In genomic region chr7:27157717-27158431, GRCh38 we compare ENCODE assay signal across 9 cellular contexts. TPM values are rescaled to one million over a fixed set of nuclear protein-coding genes. Genes with fewer than 3 reads are reported as not detected.
DNase-seq lines count a peak whose midpoint lies in the region; ATAC-seq, FAIRE-seq and TF ChIP-seq lines count a peak whose summit lies in the region.
"Had no signal": no experiment of that assay in that cellular context is flagged by ENCODE, and none has a peak within 500 bp of the region (broad histone marks: within the 10 kb centered on the region; RNA-seq: fewer than 3 reads in every experiment).

No MANE protein-coding gene starts in this region.

- H3K4me1 ChIP-seq in endothelial cell of umbilical vein (ENCODE audit: control insufficient read depth, extremely low read depth, insufficient read depth, low read length): peaks cover 69% of the 10 kb centered on the region
- peaks cover 0 to 57% (median 50%) of the 10 kb centered on the region in 4 donors for H3K4me1 ChIP-seq in sigmoid colon

- peak overlapping the region; percentile 74 for H3K4me2 ChIP-seq in endothelial cell of umbilical vein (ENCODE audit: insufficient read depth, low read length)

- peaks cover 81% of the 10 kb centered on the region for H3K27me3 Mint-ChIP-seq in activated CD8-positive, alpha-beta T cell treated with anti-CD3 and anti-CD28 coated beads, Interleukin-2, amount 10 ng/mL, durations not matched to agents 7 days and 5 days (ENCODE audit: low read depth)
- peaks cover 82% of the 10 kb centered on the region for H3K27me3 Mint-ChIP-seq in activated CD8-positive, alpha-beta T cell treated with anti-CD3 and anti-CD28 coated beads for 36 hours

- CTCF ChIA-PET in activated CD8-positive, alpha-beta T cell treated with anti-CD3 and anti-CD28 coated beads, Interleukin-2, amount 10 ng/mL, durations not matched to agents 7 days and 5 days (lab: Charles Lee): interaction anchor here (0.8 to 1.8 kb wide), 5 partner anchors 22 to 788 kb away, joined by 3 to 5 read pairs (median 4); partner anchors contain the start of gene EVX1
- CTCF ChIA-PET in activated CD8-positive, alpha-beta T cell treated with anti-CD3 and anti-CD28 coated beads for 36 hours (lab: Charles Lee): interaction anchor here (1.0 to 2.1 kb wide), 8 partner anchors 8 to 477 kb away, joined by 3 to 15 read pairs (median 4); partner anchors contain the start of gene HOXA10
- CTCF ChIA-PET in endothelial cell of umbilical vein (lab: Charles Lee): interaction anchor here (0.9 to 4.1 kb wide), 10 partner anchors 8 to 475 kb away, joined by 3 to 48 read pairs (median 6); partner anchors contain the start of genes HOXA10 and HOXA5

- 11 to 29% methylated on average over 30 of the region's 30 CpGs for WGBS in sigmoid colon, 2 donors

- TF ChIP-seq POLR2A in endothelial cell of umbilical vein (IDR thresholded peaks at IDR 0.05; ENCODE audit: low read depth, low read length): no peak
- no peak for TF ChIP-seq POLR2A in sigmoid colon (IDR thresholded peaks at IDR 0.05)

- peak; percentile 78 for FAIRE-seq in endothelial cell of umbilical vein (lab: Jason Lieb, UNC)
- FAIRE-seq: colon, GM19239 had no signal

- H3K79me2 ChIP-seq in endothelial cell of umbilical vein (ENCODE audit: control insufficient read depth, insufficient read depth, low read length): peaks cover 78% of the 10 kb centered on the region

- no peaks in the 10 kb centered on the region for H3K9me3 Mint-ChIP-seq in activated CD8-positive, alpha-beta T cell treated with anti-CD3 and anti-CD28 coated beads, Interleukin-2, amount 10 ng/mL, durations not matched to agents 7 days and 5 days (ENCODE audit: insufficient read depth)
- no peaks in the 10 kb centered on the region for H3K9me3 Mint-ChIP-seq in activated CD8-positive, alpha-beta T cell treated with anti-CD3 and anti-CD28 coated beads for 36 hours

- peak overlapping the region; percentile 69 for H3K27ac ChIP-seq in endothelial cell of umbilical vein (ENCODE audit: insufficient read depth, low read depth, low read length)
- H3K27ac ChIP-seq in sigmoid colon: peak overlapping the region in 2 of 4 donors; percentile 83 to 91

- H3K4me3 ChIP-seq in endothelial cell of umbilical vein (replicated peaks in 1 of 3; ENCODE audit: insufficient read depth in 1 of 3, low read depth in 1 of 3, low read length in 3 of 3) (peak overlapping the region in 2 of 3 experiments; percentile 11 to 32), sigmoid colon (no peak overlapping the region)

- peak overlapping the region; percentile 78 for H3K9ac ChIP-seq in endothelial cell of umbilical vein (replicated peaks; ENCODE audit: extremely low read depth, insufficient read depth, low read length)

- H3K4me3 Mint-ChIP-seq in activated CD8-positive, alpha-beta T cell treated with anti-CD3 and anti-CD28 coated beads, Interleukin-2, amount 10 ng/mL, durations not matched to agents 7 days and 5 days: peak overlapping the region; percentile 45
- no peak overlapping the region for H3K4me3 Mint-ChIP-seq in activated CD8-positive, alpha-beta T cell treated with anti-CD3 and anti-CD28 coated beads for 36 hours

- no TSS peak for BruUV-seq in endothelial cell of umbilical vein (replicated peaks; lab: Mats Ljungman, UMichigan)

- H3K27me3 ChIP-seq in endothelial cell of umbilical vein (ENCODE audit: control insufficient read depth in 2 of 2, insufficient read depth in 2 of 2, low read length in 2 of 2): no peaks in the 10 kb centered on the region
- H3K27me3 ChIP-seq in sigmoid colon: no peaks in the 10 kb centered on the region

- no peaks in the 10 kb centered on the region for H3K9me1 ChIP-seq in endothelial cell of umbilical vein (replicated peaks; ENCODE audit: control insufficient read depth, extremely low read depth, insufficient read depth, low read length)

- no peaks in the 10 kb centered on the region for H4K20me1 ChIP-seq in endothelial cell of umbilical vein (replicated peaks; ENCODE audit: control insufficient read depth, extremely low read depth, insufficient read depth, low read length)

- no peak overlapping the region for H3K27ac Mint-ChIP-seq in activated CD8-positive, alpha-beta T cell treated with anti-CD3 and anti-CD28 coated beads, Interleukin-2, amount 10 ng/mL, durations not matched to agents 7 days and 5 days
- H3K27ac Mint-ChIP-seq in activated CD8-positive, alpha-beta T cell treated with anti-CD3 and anti-CD28 coated beads for 36 hours: no peak overlapping the region

- no peak for TF ChIP-seq EP300 in sigmoid colon (IDR thresholded peaks at IDR 0.05)

- no peak for ATAC-seq in activated CD8-positive, alpha-beta T cell treated with anti-CD3 and anti-CD28 coated beads, Interleukin-2, amount 10 ng/mL, durations not matched to agents 7 days and 5 days
- no peak for ATAC-seq in activated CD8-positive, alpha-beta T cell treated with anti-CD3 and anti-CD28 coated beads for 36 hours
- ATAC-seq in HG03139 (IDR thresholded peaks at IDR 0.05; ENCODE audit: unreplicated experiment): no peak

- H3K36me3 Mint-ChIP-seq in activated CD8-positive, alpha-beta T cell treated with anti-CD3 and anti-CD28 coated beads, Interleukin-2, amount 10 ng/mL, durations not matched to agents 7 days and 5 days (ENCODE audit: low read depth): peaks cover 10% of the 10 kb centered on the region
- H3K36me3 Mint-ChIP-seq in activated CD8-positive, alpha-beta T cell treated with anti-CD3 and anti-CD28 coated beads for 36 hours (ENCODE audit: low read depth): no peaks in the 10 kb centered on the region

- dilution Hi-C loops in endothelial cell of umbilical vein (cut with MboI; ENCODE audit: extremely low pct_ligation_motif_present, low sequenced_read_pairs): loop anchor here (25.0 kb wide), 1 partner anchor 971 kb away; no protein-coding TSS in a partner anchor

- intact Hi-C loops in activated CD8-positive, alpha-beta T cell treated with anti-CD3 and anti-CD28 coated beads for 36 hours (cut with micrococcal nuclease): loop anchor here (5.0 kb wide), 2 partner anchors 39 to 84 kb away; partner anchors contain the start of gene EVX1
- intact Hi-C loops in endothelial cell of umbilical vein (cut with micrococcal nuclease): loop anchor here (2.0 to 5.0 kb wide), 2 partner anchors 957 to 1001 kb away; partner anchors contain the start of genes CBX3 and HNRNPA2B1
- intact Hi-C loops in sigmoid colon (cut with DNase I): loop anchor here (5.0 kb wide), 2 partner anchors 301 to 1206 kb away; no protein-coding TSS in a partner anchor

- DNase-seq in activated CD8-positive, alpha-beta T cell treated with anti-CD3 and anti-CD28 coated beads, Interleukin-2, amount 10 ng/mL, durations not matched to agents 7 days and 5 days: no peak
- DNase-seq in activated CD8-positive, alpha-beta T cell treated with anti-CD3 and anti-CD28 coated beads for 36 hours: no peak
- DNase-seq in endothelial cell of umbilical vein (ENCODE audit: low read depth, low spot score) (no peak), sigmoid colon (peak; percentile 60), hippocampal formation (lab: John Stamatoyannopoulos, UW) (no peak)

- TF ChIP-seq CTCF in activated CD8-positive, alpha-beta T cell treated with anti-CD3 and anti-CD28 coated beads for 36 hours (IDR thresholded peaks at IDR 0.05): no peak
- TF ChIP-seq CTCF in endothelial cell of umbilical vein (IDR thresholded peaks at IDR 0.05; ENCODE audit: extremely low read depth in 1 of 2, insufficient read depth in 1 of 2, low read depth in 1 of 2, low read length in 2 of 2) (no peak), sigmoid colon (IDR thresholded peaks at IDR 0.05) (no peak)

- H3K9me3 ChIP-seq in endothelial cell of umbilical vein (replicated peaks; ENCODE audit: control insufficient read depth, insufficient read depth, low read length) (no peaks in the 10 kb centered on the region), sigmoid colon (no peaks in the 10 kb centered on the region)

- peak overlapping the region; percentile 17 for H2AFZ ChIP-seq in endothelial cell of umbilical vein (ENCODE audit: low read depth, low read length)

- peaks cover 23% of the 10 kb centered on the region for H3K4me1 Mint-ChIP-seq in activated CD8-positive, alpha-beta T cell treated with anti-CD3 and anti-CD28 coated beads, Interleukin-2, amount 10 ng/mL, durations not matched to agents 7 days and 5 days (ENCODE audit: low read depth)
- H3K4me1 Mint-ChIP-seq in activated CD8-positive, alpha-beta T cell treated with anti-CD3 and anti-CD28 coated beads for 36 hours (ENCODE audit: low read depth): peaks cover 34% of the 10 kb centered on the region

- POLR2A ChIA-PET in activated CD8-positive, alpha-beta T cell treated with anti-CD3 and anti-CD28 coated beads, Interleukin-2, amount 10 ng/mL, durations not matched to agents 7 days and 5 days (lab: Charles Lee): no interaction called here
- POLR2A ChIA-PET in activated CD8-positive, alpha-beta T cell treated with anti-CD3 and anti-CD28 coated beads for 36 hours (lab: Charles Lee): no interaction called here
- POLR2A ChIA-PET in endothelial cell of umbilical vein (lab: Charles Lee): interaction anchor here (0.7 to 1.7 kb wide), 2 partner anchors 11 to 14 kb away, joined by 3 to 5 read pairs; partner anchors contain the start of gene HOXA5

- H3K36me3 ChIP-seq in endothelial cell of umbilical vein (ENCODE audit: control insufficient read depth in 2 of 2, extremely low read depth in 1 of 2, insufficient read depth in 2 of 2, low read length in 2 of 2) (peaks cover 0 to 1% of the 10 kb centered on the region in 2 experiments), sigmoid colon (no peaks in the 10 kb centered on the region)

RNA-seq across cellular contexts. Expression of gene HOXA7, which starts 1.4 kb away (rescaled TPM):
- not detected for total RNA-seq in activated CD8-positive, alpha-beta T cell treated with anti-CD3 and anti-CD28 coated beads, Interleukin-2, amount 10 ng/mL, durations not matched to agents 7 days and 5 days
- total RNA-seq in activated CD8-positive, alpha-beta T cell treated with anti-CD3 and anti-CD28 coated beads for 36 hours: not detected
- total RNA-seq in endothelial cell of umbilical vein (15.6 and 18.5 TPM in 2 replicates), sigmoid colon (1 to 10 TPM; 4.7 to 9.1 (median 7.3) TPM)
- polyA plus RNA-seq in endothelial cell of umbilical vein (16.9 and 18.1 TPM in 2 replicates), sigmoid colon (10 to 100 TPM; 18.0 to 23.9 (median 18.0) TPM)
- polyA plus RNA-seq in endothelial cell of umbilical vein (2011; cell fraction: cytosol; rRNA removed): 13.0 and 13.8 TPM in 2 replicates
- polyA plus RNA-seq in endothelial cell of umbilical vein (2011; cell fraction: nucleus; rRNA removed): 5.6 and 8.3 TPM in 2 replicates
- polyA plus RNA-seq in endothelial cell of umbilical vein (2012): 13.9 and 16.0 TPM in 2 replicates
- 8.6 and 9.4 TPM in 2 replicates for polyA minus RNA-seq in endothelial cell of umbilical vein
- 5.9 TPM for polyA minus RNA-seq in endothelial cell of umbilical vein (2011; cell fraction: cytosol; rRNA and poly(A)+ RNA removed)
- polyA minus RNA-seq in endothelial cell of umbilical vein (2011; cell fraction: nucleus; rRNA and poly(A)+ RNA removed): 3.8 and 4.1 TPM in 2 replicates
- polyA plus RNA-seq: neural cell had no signal

RNA-seq across cellular contexts. Expression of gene HOXA3, which starts 5.5 kb away (rescaled TPM):
- not detected for total RNA-seq in activated CD8-positive, alpha-beta T cell treated with anti-CD3 and anti-CD28 coated beads, Interleukin-2, amount 10 ng/mL, durations not matched to agents 7 days and 5 days
- total RNA-seq in activated CD8-positive, alpha-beta T cell treated with anti-CD3 and anti-CD28 coated beads for 36 hours: not detected
- total RNA-seq in endothelial cell of umbilical vein: 12.0 and 14.0 TPM in 2 replicates
- 4.2 and 4.7 TPM in 2 replicates for polyA plus RNA-seq in endothelial cell of umbilical vein
- polyA plus RNA-seq in endothelial cell of umbilical vein (2011; cell fraction: cytosol; rRNA removed): 1.5 and 2.4 TPM in 2 replicates
- 14.0 and 14.1 TPM in 2 replicates for polyA plus RNA-seq in endothelial cell of umbilical vein (2011; cell fraction: nucleus; rRNA removed)
- polyA plus RNA-seq in endothelial cell of umbilical vein (2012): 4.6 and 5.6 TPM in 2 replicates
- polyA minus RNA-seq in endothelial cell of umbilical vein: 1.6 and 2.0 TPM in 2 replicates
- not detected for polyA minus RNA-seq in endothelial cell of umbilical vein (2011; cell fraction: cytosol; rRNA and poly(A)+ RNA removed)
- 7.1 and 20.1 TPM in 2 replicates for polyA minus RNA-seq in endothelial cell of umbilical vein (2011; cell fraction: nucleus; rRNA and poly(A)+ RNA removed)
- 10 to 100 TPM in 2 of 4 donors, 1 to 10 TPM in 2; 4.9 to 20.8 (median 12.0) TPM for total RNA-seq in sigmoid colon
- polyA plus RNA-seq in sigmoid colon: 10 to 100 TPM in 2 of 3 donors, 1 to 10 TPM in 1; 3.9 to 15.6 (median 10.3) TPM
- polyA plus RNA-seq: neural cell had no signal

RNA-seq across cellular contexts. Expression of gene HOXA9, which starts 7.5 kb away (rescaled TPM):
- not detected for total RNA-seq in activated CD8-positive, alpha-beta T cell treated with anti-CD3 and anti-CD28 coated beads, Interleukin-2, amount 10 ng/mL, durations not matched to agents 7 days and 5 days
- total RNA-seq in activated CD8-positive, alpha-beta T cell treated with anti-CD3 and anti-CD28 coated beads for 36 hours: not detected
- 61.6 and 62.9 TPM in 2 replicates for total RNA-seq in endothelial cell of umbilical vein
- polyA plus RNA-seq in endothelial cell of umbilical vein: 47.2 and 84.1 TPM in 2 replicates
- polyA plus RNA-seq in endothelial cell of umbilical vein (2011; cell fraction: cytosol; rRNA removed): 44.6 and 46.3 TPM in 2 replicates
- 94.3 and 108 TPM in 2 replicates for polyA plus RNA-seq in endothelial cell of umbilical vein (2011; cell fraction: nucleus; rRNA removed)
- polyA plus RNA-seq in endothelial cell of umbilical vein (2012): 32.3 and 47.7 TPM in 2 replicates
- polyA minus RNA-seq in endothelial cell of umbilical vein: 8.0 and 11.3 TPM in 2 replicates
- polyA minus RNA-seq in endothelial cell of umbilical vein (2011; cell fraction: cytosol; rRNA and poly(A)+ RNA removed): not detected
- polyA minus RNA-seq in endothelial cell of umbilical vein (2011; cell fraction: nucleus; rRNA and poly(A)+ RNA removed): 14.0 and 22.7 TPM in 2 replicates
- 10 to 100 TPM; 13.0 to 35.7 (median 18.2) TPM for total RNA-seq in sigmoid colon
- 10 to 100 TPM; 21.4 to 22.4 (median 21.6) TPM for polyA plus RNA-seq in sigmoid colon
- polyA plus RNA-seq: neural cell had no signal

RNA-seq across cellular contexts. Expression of gene HOXA6, which starts 10.3 kb away (rescaled TPM):
- not detected for total RNA-seq in activated CD8-positive, alpha-beta T cell treated with anti-CD3 and anti-CD28 coated beads, Interleukin-2, amount 10 ng/mL, durations not matched to agents 7 days and 5 days
- not detected for total RNA-seq in activated CD8-positive, alpha-beta T cell treated with anti-CD3 and anti-CD28 coated beads for 36 hours
- total RNA-seq in endothelial cell of umbilical vein (17.9 and 20.7 TPM in 2 replicates), sigmoid colon (1 to 10 TPM; 4.2 to 10.0 (median 4.5) TPM)
- polyA plus RNA-seq in endothelial cell of umbilical vein (7.8 and 10.0 TPM in 2 replicates), sigmoid colon (1 to 10 TPM in 2 of 3 donors, not detected in 1; 1.6 to 8.1 TPM)
- polyA plus RNA-seq in endothelial cell of umbilical vein (2011; cell fraction: cytosol; rRNA removed): 5.0 and 6.7 TPM in 2 replicates
- 15.6 and 19.9 TPM in 2 replicates for polyA plus RNA-seq in endothelial cell of umbilical vein (2011; cell fraction: nucleus; rRNA removed)
- polyA plus RNA-seq in endothelial cell of umbilical vein (2012): 6.1 and 6.2 TPM in 2 replicates
- polyA minus RNA-seq in endothelial cell of umbilical vein: 6.1 and 6.7 TPM in 2 replicates
- not detected for polyA minus RNA-seq in endothelial cell of umbilical vein (2011; cell fraction: cytosol; rRNA and poly(A)+ RNA removed)
- polyA minus RNA-seq in endothelial cell of umbilical vein (2011; cell fraction: nucleus; rRNA and poly(A)+ RNA removed): 8.4 and 18.0 TPM in 2 replicates
- polyA plus RNA-seq: neural cell had no signal

RNA-seq across cellular contexts. Expression of gene HOXA5, which starts 14.4 kb away (rescaled TPM):
- total RNA-seq in activated CD8-positive, alpha-beta T cell treated with anti-CD3 and anti-CD28 coated beads, Interleukin-2, amount 10 ng/mL, durations not matched to agents 7 days and 5 days: not detected
- not detected for total RNA-seq in activated CD8-positive, alpha-beta T cell treated with anti-CD3 and anti-CD28 coated beads for 36 hours
- total RNA-seq in endothelial cell of umbilical vein (18.8 and 21.4 TPM in 2 replicates), sigmoid colon (10 to 100 TPM in 3 of 4 donors, 1 to 10 TPM in 1; 9.2 to 12.2 (median 11.2) TPM)
- polyA plus RNA-seq in endothelial cell of umbilical vein (18.6 and 22.1 TPM in 2 replicates), sigmoid colon (10 to 100 TPM in 1 of 3 donors, 1 to 10 TPM in 2; 3.2 to 14.3 (median 7.8) TPM)
- 15.7 and 18.5 TPM in 2 replicates for polyA plus RNA-seq in endothelial cell of umbilical vein (2011; cell fraction: cytosol; rRNA removed)
- polyA plus RNA-seq in endothelial cell of umbilical vein (2011; cell fraction: nucleus; rRNA removed): 29.1 and 32.2 TPM in 2 replicates
- polyA plus RNA-seq in endothelial cell of umbilical vein (2012): 19.5 and 28.4 TPM in 2 replicates
- polyA minus RNA-seq in endothelial cell of umbilical vein: 12.0 and 16.8 TPM in 2 replicates
- 1.3 TPM for polyA minus RNA-seq in endothelial cell of umbilical vein (2011; cell fraction: cytosol; rRNA and poly(A)+ RNA removed)
- 10.0 and 11.6 TPM in 2 replicates for polyA minus RNA-seq in endothelial cell of umbilical vein (2011; cell fraction: nucleus; rRNA and poly(A)+ RNA removed)
- polyA plus RNA-seq: neural cell had no signal

Comparison
In these comparisons a context has a peak if more than half of its experiments do, and no peak if none do; other contexts are left out.
1. H3K4me3 ChIP-seq: peak in endothelial cell of umbilical vein (2 of 3); none in sigmoid colon (0 of 4).
2. RNA of gene HOXA7, which starts 1.4 kb away (total RNA-seq): 15.6 to 18.5 TPM in endothelial cell of umbilical vein and 4.7 to 9.1 TPM in sigmoid colon; not detected in activated CD8-positive, alpha-beta T cell treated with anti-CD3 and anti-CD28 coated beads, Interleukin-2, amount 10 ng/mL, durations not matched to agents 7 days and 5 days and not detected in activated CD8-positive, alpha-beta T cell treated with anti-CD3 and anti-CD28 coated beads for 36 hours; every median in the first group is over 4 times any median in the second.
3. RNA of gene HOXA3, which starts 5.5 kb away (total RNA-seq): 4.9 to 20.8 TPM in sigmoid colon and 12.0 to 14.0 TPM in endothelial cell of umbilical vein; not detected in activated CD8-positive, alpha-beta T cell treated with anti-CD3 and anti-CD28 coated beads, Interleukin-2, amount 10 ng/mL, durations not matched to agents 7 days and 5 days and not detected in activated CD8-positive, alpha-beta T cell treated with anti-CD3 and anti-CD28 coated beads for 36 hours; every median in the first group is over 4 times any median in the second.
4. RNA of gene HOXA9, which starts 7.5 kb away (total RNA-seq): 61.6 to 62.9 TPM in endothelial cell of umbilical vein and 13.0 to 35.7 TPM in sigmoid colon; not detected in activated CD8-positive, alpha-beta T cell treated with anti-CD3 and anti-CD28 coated beads, Interleukin-2, amount 10 ng/mL, durations not matched to agents 7 days and 5 days and not detected in activated CD8-positive, alpha-beta T cell treated with anti-CD3 and anti-CD28 coated beads for 36 hours; every median in the first group is over 10 times any median in the second.